ENCODE assay signal across 19 cellular contexts in the genomic region with DNA sequence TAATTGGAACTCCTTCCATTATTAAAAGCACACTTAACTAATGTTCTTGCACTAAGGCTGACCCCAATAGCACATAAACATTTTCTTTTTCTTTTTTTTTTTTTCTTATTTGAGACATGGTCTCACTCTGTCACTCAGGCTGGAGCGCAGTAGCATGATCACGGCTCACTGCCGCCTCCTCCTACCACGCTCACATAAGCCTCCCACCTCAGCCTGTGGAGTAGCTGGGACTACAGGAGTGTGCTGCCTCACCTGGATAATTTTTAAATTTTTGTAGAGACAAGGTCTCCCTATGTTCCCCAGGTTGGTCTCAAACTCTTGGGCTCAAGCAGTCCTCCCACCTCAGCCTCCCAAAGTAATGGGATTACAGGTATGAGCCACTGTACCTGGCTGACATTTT. TPM values are rescaled to one million over a fixed set of nuclear protein-coding genes. Genes with fewer than 3 reads are reported as not detected.
A peak's percentile ranks its signal among the peaks of the same experiment; 100 is the strongest.
DNase-seq lines count a peak whose midpoint lies in the region; ATAC-seq, FAIRE-seq and TF ChIP-seq lines count a peak whose summit lies in the region.
"Had no signal": no experiment of that assay in that cellular context is flagged by ENCODE, and none has a peak within 500 bp of the region (broad histone marks: within the 10 kb centered on the region; RNA-seq: fewer than 3 reads in every experiment).

No MANE protein-coding gene starts in this region.

- intact Hi-C loops in natural killer cell (cut with micrococcal nuclease), result loop anchor here (10.0 kb wide), 1 partner anchor 138 kb away; no protein-coding TSS in a partner anchor

- H4K8ac ChIP-seq in mesenchymal stem cell (ENCODE audit: low read length), result no peak overlapping the region

- H3K27me3 ChIP-seq in astrocyte (ENCODE audit: insufficient read depth, low read length), result no peaks in the 10 kb centered on the region
- H3K27me3 ChIP-seq in mesenchymal stem cell (ENCODE audit: control insufficient read depth in 1 of 2, insufficient read depth in 1 of 2, low read length in 2 of 2), result no peaks in the 10 kb centered on the region
- no peaks in the 10 kb centered on the region for H3K27me3 ChIP-seq in osteoblast (ENCODE audit: insufficient read depth, low read length)
- H3K27me3 ChIP-seq: heart right ventricle, pancreas, tibial artery had no signal

- ATAC-seq in natural killer cell, result no peak
- ATAC-seq in natural killer cell treated with Interleukin-12 subunit alpha and Interleukin-12 subunit beta and Interleukin-15 and Interleukin-18, amount 100 ng/mL, for 72 hours, result no peak
- ATAC-seq in HG02884 (IDR thresholded peaks at IDR 0.05; ENCODE audit: unreplicated experiment), result no peak
- ATAC-seq: activated CD8-positive, alpha-beta T cell treated with anti-CD3 and anti-CD28 coated beads for 36 hours; lower lobe of right lung had no signal

- H3K9me3 Mint-ChIP-seq in natural killer cell (no peaks in the 10 kb centered on the region), astrocyte (ENCODE audit: unreplicated experiment) (no peaks in the 10 kb centered on the region)
- H3K9me3 Mint-ChIP-seq in natural killer cell treated with Interleukin-12 subunit alpha and Interleukin-12 subunit beta and Interleukin-15 and Interleukin-18, amount 100 ng/mL, for 72 hours, result no peaks in the 10 kb centered on the region
- H3K9me3 Mint-ChIP-seq: activated CD8-positive, alpha-beta T cell treated with anti-CD3 and anti-CD28 coated beads for 36 hours had no signal

- H2BK5ac ChIP-seq in mesenchymal stem cell (ENCODE audit: low read depth, low read length, poor library complexity, severe bottlenecking), result no peak overlapping the region

- no peak overlapping the region for H3K4me3 ChIP-seq in astrocyte (ENCODE audit: insufficient read depth, low read depth, low read length)
- no peak overlapping the region for H3K4me3 ChIP-seq in mesenchymal stem cell (ENCODE audit: insufficient read depth in 1 of 2, low read depth in 1 of 2, low read length in 2 of 2)
- no peak overlapping the region for H3K4me3 ChIP-seq in osteoblast (ENCODE audit: insufficient read depth, low read length)

- H3K36me3 Mint-ChIP-seq in natural killer cell (no peaks in the 10 kb centered on the region), astrocyte (ENCODE audit: low read depth, unreplicated experiment) (no peaks in the 10 kb centered on the region)
- no peaks in the 10 kb centered on the region for H3K36me3 Mint-ChIP-seq in natural killer cell treated with Interleukin-12 subunit alpha and Interleukin-12 subunit beta and Interleukin-15 and Interleukin-18, amount 100 ng/mL, for 72 hours

- H3K27ac Mint-ChIP-seq in natural killer cell (peak overlapping the region; percentile 90 to 91), astrocyte (ENCODE audit: unreplicated experiment) (no peak overlapping the region)
- peak overlapping the region in 1 of 2 donors; percentile 77 for H3K27ac Mint-ChIP-seq in natural killer cell treated with Interleukin-12 subunit alpha and Interleukin-12 subunit beta and Interleukin-15 and Interleukin-18, amount 100 ng/mL, for 72 hours
- H3K27ac Mint-ChIP-seq: activated CD8-positive, alpha-beta T cell treated with anti-CD3 and anti-CD28 coated beads for 36 hours had no signal

- H3K4ac ChIP-seq in mesenchymal stem cell (ENCODE audit: low read depth in 1 of 2, low read length in 2 of 2), result no peak overlapping the region

- H3K4me1 Mint-ChIP-seq in natural killer cell (peaks cover 46 to 48% of the 10 kb centered on the region in 2 donors), astrocyte (ENCODE audit: low read depth, unreplicated experiment) (peaks cover 25% of the 10 kb centered on the region)
- peaks cover 44 to 55% of the 10 kb centered on the region in 2 donors for H3K4me1 Mint-ChIP-seq in natural killer cell treated with Interleukin-12 subunit alpha and Interleukin-12 subunit beta and Interleukin-15 and Interleukin-18, amount 100 ng/mL, for 72 hours (ENCODE audit: low read depth in 2 of 2)

- H2AFZ ChIP-seq in astrocyte (ENCODE audit: low read depth, low read length) (no peak overlapping the region), mesenchymal stem cell (ENCODE audit: low read depth, low read length) (no peak overlapping the region), osteoblast (ENCODE audit: low read length) (no peak overlapping the region)

- H3K79me2 ChIP-seq in astrocyte (ENCODE audit: insufficient read depth, low read length) (peaks cover 30% of the 10 kb centered on the region), osteoblast (ENCODE audit: insufficient read depth, low read length) (peaks cover 32% of the 10 kb centered on the region)

- H3K27me3 Mint-ChIP-seq in natural killer cell (ENCODE audit: low read depth in 2 of 2), result no peaks in the 10 kb centered on the region
- H3K27me3 Mint-ChIP-seq in natural killer cell treated with Interleukin-12 subunit alpha and Interleukin-12 subunit beta and Interleukin-15 and Interleukin-18, amount 100 ng/mL, for 72 hours, result no peaks in the 10 kb centered on the region
- no peaks in the 10 kb centered on the region for H3K27me3 Mint-ChIP-seq in astrocyte (ENCODE audit: low read depth, unreplicated experiment)
- H3K27me3 Mint-ChIP-seq: activated CD8-positive, alpha-beta T cell treated with anti-CD3 and anti-CD28 coated beads for 36 hours had no signal

- H2BK120ac ChIP-seq in mesenchymal stem cell (ENCODE audit: low read depth, low read length), result no peak overlapping the region

- no peaks in the 10 kb centered on the region for H3K36me3 ChIP-seq in astrocyte (ENCODE audit: insufficient read depth, low read length)
- H3K36me3 ChIP-seq in mesenchymal stem cell (ENCODE audit: control insufficient read depth in 1 of 2, insufficient read depth in 2 of 2, low read depth in 1 of 2, low read length in 2 of 2), result no peaks in the 10 kb centered on the region
- H3K36me3 ChIP-seq in osteoblast (ENCODE audit: insufficient read depth, low read length), result no peaks in the 10 kb centered on the region
- H3K36me3 ChIP-seq: heart right ventricle, lower lobe of right lung, pancreas, tibial artery had no signal

- H3K14ac ChIP-seq in mesenchymal stem cell (ENCODE audit: low read length in 2 of 2), result no peak overlapping the region

- no peak overlapping the region for H3K4me2 ChIP-seq in astrocyte (ENCODE audit: low read length)
- no peak overlapping the region for H3K4me2 ChIP-seq in mesenchymal stem cell (ENCODE audit: low read length, poor library complexity, severe bottlenecking)
- H3K4me2 ChIP-seq in osteoblast (ENCODE audit: insufficient read depth, low read length), result no peak overlapping the region

- H3K79me1 ChIP-seq in mesenchymal stem cell (replicated peaks; ENCODE audit: low read length, poor library complexity, severe bottlenecking), result peaks cover 2% of the 10 kb centered on the region

- no peak overlapping the region for H4K91ac ChIP-seq in mesenchymal stem cell (ENCODE audit: low read length)

- peaks cover 32% of the 10 kb centered on the region for H4K20me1 ChIP-seq in astrocyte (ENCODE audit: insufficient read depth, low read length)
- peaks cover 30% of the 10 kb centered on the region for H4K20me1 ChIP-seq in osteoblast (ENCODE audit: insufficient read depth, low read length)

- DNase-seq in natural killer cell, result no peak
- DNase-seq in natural killer cell treated with Interleukin-12 subunit alpha and Interleukin-12 subunit beta and Interleukin-15 and Interleukin-18, amount 100 ng/mL, for 72 hours (ENCODE audit: low spot score), result no peak
- DNase-seq in astrocyte (ENCODE audit: low read depth), result no peak
- DNase-seq in mesenchymal stem cell, result no peak
- DNase-seq in NCI-H345 (lab: John Stamatoyannopoulos, UW), result no peak
- no peak for DNase-seq in iPS-NIHi7 (ENCODE audit: extremely low spot score)
- no peak for DNase-seq in osteoblast (ENCODE audit: insufficient read length, low spot score, missing footprints)
- DNase-seq: activated CD8-positive, alpha-beta T cell treated with anti-CD3 and anti-CD28 coated beads for 36 hours; activated naive CD4-positive, alpha-beta T cell treated with anti-CD3 and anti-CD28 coated beads, Interleukin-2, amount 50 U/mL, for 16 hours; central memory CD4-positive, alpha-beta T cell; erythroblast; heart right ventricle; lower lobe of right lung; NCI-H146; NCI-H524 treated with DMSO at 0.1 percent for 48 hours; pancreas; stimulated activated CD4-positive, alpha-beta T cell treated with anti-CD3 and anti-CD28 coated beads, Interleukin-12 subunit alpha, Interleukin-12 subunit beta, amount 100 ng/mL, for 4 hours; tibial artery had no signal

- H3K9me3 ChIP-seq in astrocyte (ENCODE audit: insufficient read depth, low read depth, low read length) (no peaks in the 10 kb centered on the region), mesenchymal stem cell (ENCODE audit: control insufficient read depth, low read length) (no peaks in the 10 kb centered on the region), osteoblast (ENCODE audit: low read depth, low read length) (no peaks in the 10 kb centered on the region)
- H3K9me3 ChIP-seq: heart right ventricle, lower lobe of right lung, pancreas, tibial artery had no signal

- peak overlapping the region; percentile 91 for H3K4me3 Mint-ChIP-seq in natural killer cell
- H3K4me3 Mint-ChIP-seq in natural killer cell treated with Interleukin-12 subunit alpha and Interleukin-12 subunit beta and Interleukin-15 and Interleukin-18, amount 100 ng/mL, for 72 hours, result no peak overlapping the region
- H3K4me3 Mint-ChIP-seq in astrocyte (ENCODE audit: unreplicated experiment), result peak overlapping the region; percentile 84

- 96% methylated on average over 4 of the region's 4 CpGs for WGBS in mesenchymal stem cell

- H3K4me1 ChIP-seq in astrocyte (ENCODE audit: insufficient read depth, low read length) (peaks cover 10% of the 10 kb centered on the region), mesenchymal stem cell (ENCODE audit: control insufficient read depth, insufficient read depth, low read depth, low read length) (peaks cover 11% of the 10 kb centered on the region), osteoblast (ENCODE audit: insufficient read depth, low read length) (peaks cover 32% of the 10 kb centered on the region)

- H3K27ac ChIP-seq in astrocyte (ENCODE audit: low read depth, low read length) (no peak overlapping the region), mesenchymal stem cell (ENCODE audit: low read length, poor library complexity, severe bottlenecking) (no peak overlapping the region), osteoblast (ENCODE audit: low read depth, low read length) (no peak overlapping the region)

- no peak overlapping the region for H3K9ac ChIP-seq in astrocyte (ENCODE audit: low read length)
- H3K9ac ChIP-seq in mesenchymal stem cell (ENCODE audit: low read length), result no peak overlapping the region

- no peak overlapping the region for H3K23ac ChIP-seq in mesenchymal stem cell (ENCODE audit: low read length in 2 of 2)

- no peak for FAIRE-seq in astrocyte (lab: Jason Lieb, UNC)
- FAIRE-seq: pancreas had no signal

- no peak overlapping the region for H3K18ac ChIP-seq in mesenchymal stem cell (ENCODE audit: low read depth in 1 of 2, low read length in 2 of 2)

- peak overlapping the region; percentile 79 for H2AK5ac ChIP-seq in mesenchymal stem cell (ENCODE audit: low read length, severe bottlenecking)

- no peak overlapping the region for H2BK15ac ChIP-seq in mesenchymal stem cell (ENCODE audit: low read depth, poor library complexity, severe bottlenecking)

- H2BK12ac ChIP-seq in mesenchymal stem cell (ENCODE audit: low read length in 2 of 2), result no peak overlapping the region

- TF ChIP-seq CTCF in natural killer cell (IDR thresholded peaks at IDR 0.05) (no peak), astrocyte (IDR thresholded peaks at IDR 0.05; ENCODE audit: insufficient read depth, low read depth, low read length) (no peak), osteoblast (IDR thresholded peaks at IDR 0.05; ENCODE audit: extremely low read depth, low read depth, low read length) (no peak)

RNA-seq across cellular contexts. Expression of a gene that starts 1.2 kb away (rescaled TPM):
- 10 to 100 TPM; 53.8 to 79.1 (median 73.3) TPM for total RNA-seq in natural killer cell
- 10 to 100 TPM; 20.1 to 22.3 TPM for total RNA-seq in natural killer cell treated with Interleukin-12 subunit alpha and Interleukin-12 subunit beta and Interleukin-15 and Interleukin-18, amount 100 ng/mL, for 72 hours
- 24.3 and 26.8 TPM in 2 replicates for total RNA-seq in astrocyte
- polyA plus RNA-seq in mesenchymal stem cell (2013, experiment 1 of 2), result 13.6 TPM
- 14.5 TPM for polyA plus RNA-seq in mesenchymal stem cell (2013, experiment 2 of 2)
- total RNA-seq in osteoblast, result 28.2 and 31.5 TPM in 2 replicates

RNA-seq across cellular contexts. Expression of a gene that starts 51.4 kb away (rescaled TPM):
- 10 to 100 TPM; 49.6 to 66.2 (median 60.3) TPM for total RNA-seq in natural killer cell
- total RNA-seq in natural killer cell treated with Interleukin-12 subunit alpha and Interleukin-12 subunit beta and Interleukin-15 and Interleukin-18, amount 100 ng/mL, for 72 hours, result 100 to 1,000 TPM; 229 to 233 TPM
- 211 and 227 TPM in 2 replicates for total RNA-seq in astrocyte
- polyA plus RNA-seq in mesenchymal stem cell (2013, experiment 1 of 2), result 104 TPM
- polyA plus RNA-seq in mesenchymal stem cell (2013, experiment 2 of 2), result 105 TPM
- total RNA-seq in osteoblast, result 71.7 and 71.9 TPM in 2 replicates
